In genomic region chr11:66843776-66844495, GRCh38 we compare ENCODE assay signal across 8 cellular contexts. TPM values are rescaled to one million over a fixed set of nuclear protein-coding genes. Genes with fewer than 3 reads are reported as not detected.
DNase-seq lines count a peak whose midpoint lies in the region; ATAC-seq and TF ChIP-seq lines count a peak whose summit lies in the region.

No MANE protein-coding gene starts in this region.

- H3K27ac Mint-ChIP-seq in nephron = peak overlapping the region; percentile 79 to 96 (median 92)

- peaks cover 12% of the 10 kb centered on the region for H3K4me1 Mint-ChIP-seq in nephron

- H3K4me3 Mint-ChIP-seq in nephron = peak overlapping the region; percentile 92 to 99 (median 93)

- H3K27me3 ChIP-seq in Karpas-422 (ENCODE audit: low read length) = no peaks in the 10 kb centered on the region

- H3K4me1 ChIP-seq in Karpas-422 (ENCODE audit: low read length) = peaks cover 42% of the 10 kb centered on the region

- no peaks in the 10 kb centered on the region for H3K9me3 Mint-ChIP-seq in nephron

- H3K9me3 ChIP-seq in Karpas-422 (ENCODE audit: low read length) = no peaks in the 10 kb centered on the region

- H3K36me3 Mint-ChIP-seq in nephron (ENCODE audit: low read depth) = peaks cover 17% of the 10 kb centered on the region

- peak overlapping the region; percentile 84 for H3K4me3 ChIP-seq in Karpas-422 (ENCODE audit: low read length)
- peak overlapping the region; percentile 97 for H3K4me3 ChIP-seq in coronary artery

- peaks cover 22% of the 10 kb centered on the region for H4K20me1 ChIP-seq in Karpas-422 (ENCODE audit: insufficient read depth, low read depth, low read length)

- H3K27me3 Mint-ChIP-seq in nephron (ENCODE audit: low read depth) = no peaks in the 10 kb centered on the region

- no peaks in the 10 kb centered on the region for H3K9me2 ChIP-seq in Karpas-422 (replicated peaks; ENCODE audit: insufficient read depth, low read length)

- H3K36me3 ChIP-seq in Karpas-422 (ENCODE audit: insufficient read depth, low read length) = peaks cover 13% of the 10 kb centered on the region; the same call in 1 of the 2 replicates

- H3K79me2 ChIP-seq in Karpas-422 (ENCODE audit: low read length) = peaks cover 60% of the 10 kb centered on the region

- peak overlapping the region; percentile 91; the same call in 1 of the 2 replicates for H2AFZ ChIP-seq in Karpas-422 (ENCODE audit: low read length)

- TF ChIP-seq CTCF in C4-2B (conservative IDR thresholded peaks at IDR 0.05) (no peak), coronary artery (IDR thresholded peaks at IDR 0.05) (no peak), nephron (IDR thresholded peaks at IDR 0.05; ENCODE audit: unreplicated experiment in 3 of 3) (no peak)

- DNase-seq in Karpas-422 (no peak), coronary artery (ENCODE audit: low spot score) (peak; percentile 47), UCSD-AML1 (lab: John Stamatoyannopoulos, UW; ENCODE audit: unreplicated experiment) (no peak), DMS 273 treated with DMSO at 0.1 percent for 48 hours (lab: John Stamatoyannopoulos, UW) (no peak)

- H3K9ac ChIP-seq in Karpas-422 (ENCODE audit: low read length) = peak overlapping the region; percentile 100

- H3K27ac ChIP-seq in C4-2B = peak overlapping the region; percentile 96
- peak overlapping the region; percentile 6; the same call in 1 of the 2 replicates for H3K27ac ChIP-seq in Karpas-422 (ENCODE audit: low read length)
- peak overlapping the region; percentile 90 to 98 for H3K27ac ChIP-seq in coronary artery

- H3K4me2 ChIP-seq in Karpas-422 (ENCODE audit: low read depth, low read length, poor library complexity, severe bottlenecking) = peak overlapping the region; percentile 91

- ATAC-seq in HG02973 (IDR thresholded peaks at IDR 0.05; ENCODE audit: unreplicated experiment) (no peak), GM19023 (IDR thresholded peaks at IDR 0.05; ENCODE audit: unreplicated experiment) (no peak)

RNA-seq across cellular contexts. Expression of gene RCE1, which starts 0.7 kb away (rescaled TPM):
- total RNA-seq in Karpas-422 (2014; rRNA removed; shearing (Covaris generic); ENCODE audit: low replicate concordance) = 20.4 and 53.3 TPM in 2 replicates

RNA-seq across cellular contexts. Expression of gene LRFN4, which starts 12.9 kb away (rescaled TPM):
- total RNA-seq in Karpas-422 (2014; rRNA removed; shearing (Covaris generic); ENCODE audit: low replicate concordance) = 8.7 and 24.2 TPM in 2 replicates

Comparison
In these comparisons a context has a peak if more than half of its experiments do, and no peak if none do; other contexts are left out.
1. H3K27ac ChIP-seq: peak in every context shown above with its lines; median percentile 96 in C4-2B; 94 in coronary artery; 6 in Karpas-422.